Comparison of ENCODE assay signal across 7 cellular contexts in the genomic region with DNA sequence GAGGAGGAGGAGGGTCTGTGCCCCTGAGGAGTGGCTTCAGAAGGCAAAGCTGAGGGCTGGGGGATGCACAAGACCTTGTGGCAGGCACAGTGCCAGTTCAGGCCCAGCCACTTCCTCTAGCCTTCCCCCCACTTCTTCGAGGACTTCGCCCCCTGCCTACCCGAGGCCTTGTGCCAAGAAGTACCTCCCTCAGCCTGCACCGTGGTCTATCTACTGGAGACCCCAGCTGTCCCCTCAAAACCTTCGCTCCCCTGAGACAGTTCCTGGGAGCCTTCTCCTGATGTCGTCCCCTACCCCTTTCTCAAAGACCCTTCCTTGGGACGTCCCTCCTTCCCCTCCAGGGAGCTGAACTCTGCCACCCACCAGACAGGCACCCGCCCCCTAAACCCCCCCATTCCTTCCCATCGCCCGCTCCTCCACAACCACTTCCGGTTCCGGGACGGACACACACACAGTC. TPM values are rescaled to one million over a fixed set of nuclear protein-coding genes. Genes with fewer than 3 reads are reported as not detected.
A peak's percentile ranks its signal among the peaks of the same experiment; 100 is the strongest.
DNase-seq lines count a peak whose midpoint lies in the region; ATAC-seq and TF ChIP-seq lines count a peak whose summit lies in the region.

No MANE protein-coding gene starts in this region.

- H3K36me3 Mint-ChIP-seq in T-cell (peaks cover 7% of the 10 kb centered on the region), mesothelial cell of epicardium (no peaks in the 10 kb centered on the region)

- TF ChIP-seq CTCF in GM12875 (IDR thresholded peaks at IDR 0.05; ENCODE audit: borderline replicate concordance, insufficient read depth, low read depth, low read length), result no peak
- TF ChIP-seq CTCF in mesothelial cell of epicardium (IDR thresholded peaks at IDR 0.05; ENCODE audit: unreplicated experiment), result no peak
- no peak for TF ChIP-seq CTCF in testis (IDR thresholded peaks at IDR 0.05)

- H3K4me3 Mint-ChIP-seq in T-cell (peak overlapping the region; percentile 89 to 92 (median 91)), mesothelial cell of epicardium (peak overlapping the region; percentile 89)

- ATAC-seq in HG03025 (IDR thresholded peaks at IDR 0.05; ENCODE audit: low FRiP score, unreplicated experiment), result peak; percentile 1
- ATAC-seq in T-cell (replicated peaks in 1 of 4), result peak; percentile 2 to 7 (median 4)

- H3K27me3 Mint-ChIP-seq in T-cell (no peaks in the 10 kb centered on the region), mesothelial cell of epicardium (ENCODE audit: low read depth) (peaks cover 2% of the 10 kb centered on the region)

- H3K9me3 ChIP-seq in duodenal mucosa (ENCODE audit: control insufficient read depth in 1 of 2, low read length in 2 of 2) (no peaks in the 10 kb centered on the region), testis (no peaks in the 10 kb centered on the region)

- H3K4me3 ChIP-seq in GM12875 (ENCODE audit: low read depth, low read length), result peak overlapping the region; percentile 100
- peak overlapping the region; percentile 81 to 95 for H3K4me3 ChIP-seq in duodenal mucosa (ENCODE audit: low read depth in 1 of 2, low read length in 2 of 2)
- H3K4me3 ChIP-seq in testis, result peak overlapping the region; percentile 86 to 94

- POLR2A ChIA-PET in T-cell (lab: Charles Lee), result interaction anchor here (0.6 to 2.0 kb wide), 10 partner anchors 25 to 234 kb away, joined by 3 to 12 read pairs (median 8); a partner anchor contains a TSS

- DNase-seq in T-cell (peak in 29 of 34 experiments; percentile 14 to 59 (median 44)), mesothelial cell of epicardium (ENCODE audit: low spot score in 2 of 2, unreplicated experiment in 2 of 2) (no peak), testis (peak; percentile 29), glomerular visceral epithelial cell (ENCODE audit: extremely low spot score) (no peak)

- 0 to 1% methylated on average over 11 to 13 of the region's 13 CpGs for WGBS in testis, 2 donors

- CTCF ChIA-PET in T-cell (lab: Charles Lee), result interaction anchor here (0.6 to 1.8 kb wide), 11 partner anchors 25 to 219 kb away, joined by 3 to 30 read pairs (median 5); a partner anchor contains a TSS

- H3K4me1 Mint-ChIP-seq in T-cell (peaks cover 56 to 68% (median 64%) of the 10 kb centered on the region in 3 donors), mesothelial cell of epicardium (peaks cover 29% of the 10 kb centered on the region)

- TF ChIP-seq POLR2A in testis (IDR thresholded peaks at IDR 0.05), result no peak

- H3K36me3 ChIP-seq in duodenal mucosa (ENCODE audit: control insufficient read depth in 1 of 2, insufficient read depth in 2 of 2, low read length in 2 of 2) (peaks cover 0 to 9% of the 10 kb centered on the region in 2 donors), testis (ENCODE audit: low read depth, missing control alignments) (no peaks in the 10 kb centered on the region)

- intact Hi-C loops in testis (cut with DNase I; ENCODE audit: low total_unique reads), result loop anchor here (5.0 kb wide), 1 partner anchor 34 kb away; a partner anchor contains a TSS

- H3K9ac ChIP-seq in duodenal mucosa (ENCODE audit: low read depth in 1 of 2, low read length in 2 of 2), result peak overlapping the region; percentile 87 to 91

- no peaks in the 10 kb centered on the region for H3K27me3 ChIP-seq in duodenal mucosa (ENCODE audit: control insufficient read depth in 1 of 2, insufficient read depth in 2 of 2, low read length in 2 of 2)
- no peaks in the 10 kb centered on the region for H3K27me3 ChIP-seq in testis

- H3K27ac ChIP-seq in duodenal mucosa (ENCODE audit: low read depth, low read length), result peak overlapping the region; percentile 97
- H3K27ac ChIP-seq in testis, result peak overlapping the region; percentile 95 to 96

- H3K9me3 Mint-ChIP-seq in T-cell (no peaks in the 10 kb centered on the region), mesothelial cell of epicardium (no peaks in the 10 kb centered on the region)

- H3K27ac Mint-ChIP-seq in T-cell (peak overlapping the region; percentile 93 to 97), mesothelial cell of epicardium (peak overlapping the region; percentile 79)

- H3K4me1 ChIP-seq in duodenal mucosa (ENCODE audit: control insufficient read depth in 1 of 2, insufficient read depth in 2 of 2, low read length in 2 of 2) (peaks cover 29 to 39% of the 10 kb centered on the region in 2 donors), testis (peaks cover 34% of the 10 kb centered on the region)

RNA-seq across cellular contexts. Expression of a gene that starts 0.6 kb away (rescaled TPM):
- total RNA-seq in T-cell (10 to 100 TPM; 68.6 to 82.9 (median 79.4) TPM), mesothelial cell of epicardium (94.9 to 101 TPM (median 96.3 TPM) in 3 replicates), testis (10 to 100 TPM; 78.5 to 85.1 TPM)
- 94.9 TPM for polyA plus RNA-seq in testis (ENCODE audit: insufficient read depth, low read depth, low replicate concordance)

RNA-seq across cellular contexts. Expression of a gene that starts 12.0 kb away (rescaled TPM):
- 1 to 10 TPM in 3 of 5 donors, under 1 TPM in 1, not detected in 1; 0.88 to 2.5 (median 2.4) TPM for total RNA-seq in T-cell
- 3.7 to 6.0 TPM (median 3.9 TPM) in 3 replicates for total RNA-seq in mesothelial cell of epicardium
- 1 to 10 TPM; 3.3 to 5.8 TPM for total RNA-seq in testis
- polyA plus RNA-seq in testis (ENCODE audit: insufficient read depth, low read depth, low replicate concordance), result 7.6 TPM

RNA-seq across cellular contexts. Expression of a gene that starts 25.7 kb away (rescaled TPM):
- 10 to 100 TPM; 34.0 to 71.3 (median 64.5) TPM for total RNA-seq in T-cell
- 63.5 to 69.0 TPM (median 64.2 TPM) in 3 replicates for total RNA-seq in mesothelial cell of epicardium
- 10 to 100 TPM; 58.3 to 63.0 TPM for total RNA-seq in testis
- polyA plus RNA-seq in testis (ENCODE audit: insufficient read depth, low read depth, low replicate concordance), result 48.1 TPM

RNA-seq across cellular contexts. Expression of a gene that starts 35.3 kb away (rescaled TPM):
- 10 to 100 TPM; 18.5 to 33.1 (median 31.8) TPM for total RNA-seq in T-cell
- 34.1 to 37.6 TPM (median 34.8 TPM) in 3 replicates for total RNA-seq in mesothelial cell of epicardium
- 10 to 100 TPM; 68.3 to 82.4 TPM for total RNA-seq in testis
- 69.4 TPM for polyA plus RNA-seq in testis (ENCODE audit: insufficient read depth, low read depth, low replicate concordance)

RNA-seq across cellular contexts. Expression of a gene that starts 41.3 kb away (rescaled TPM):
- total RNA-seq in T-cell (10 to 100 TPM in 1 of 5 donors, 1 to 10 TPM in 4; 2.4 to 11.1 (median 6.5) TPM), mesothelial cell of epicardium (2.7 to 3.7 TPM (median 3.5 TPM) in 3 replicates), testis (100 to 1,000 TPM; 172 to 241 TPM)
- polyA plus RNA-seq in testis (ENCODE audit: insufficient read depth, low read depth, low replicate concordance), result 715 TPM

Comparison
In these comparisons a context has a peak if more than half of its experiments do, and no peak if none do; other contexts are left out.
1. DNase-seq: peak in T-cell (29 of 34) and testis (single experiment); none in mesothelial cell of epicardium (0 of 2) and glomerular visceral epithelial cell (single experiment).
2. Peak in every context shown above with its lines, with median percentiles within 50 percentile points of each other: H3K4me3 ChIP-seq.